Comparison of ENCODE assay signal across 22 cellular contexts in the genomic region with DNA sequence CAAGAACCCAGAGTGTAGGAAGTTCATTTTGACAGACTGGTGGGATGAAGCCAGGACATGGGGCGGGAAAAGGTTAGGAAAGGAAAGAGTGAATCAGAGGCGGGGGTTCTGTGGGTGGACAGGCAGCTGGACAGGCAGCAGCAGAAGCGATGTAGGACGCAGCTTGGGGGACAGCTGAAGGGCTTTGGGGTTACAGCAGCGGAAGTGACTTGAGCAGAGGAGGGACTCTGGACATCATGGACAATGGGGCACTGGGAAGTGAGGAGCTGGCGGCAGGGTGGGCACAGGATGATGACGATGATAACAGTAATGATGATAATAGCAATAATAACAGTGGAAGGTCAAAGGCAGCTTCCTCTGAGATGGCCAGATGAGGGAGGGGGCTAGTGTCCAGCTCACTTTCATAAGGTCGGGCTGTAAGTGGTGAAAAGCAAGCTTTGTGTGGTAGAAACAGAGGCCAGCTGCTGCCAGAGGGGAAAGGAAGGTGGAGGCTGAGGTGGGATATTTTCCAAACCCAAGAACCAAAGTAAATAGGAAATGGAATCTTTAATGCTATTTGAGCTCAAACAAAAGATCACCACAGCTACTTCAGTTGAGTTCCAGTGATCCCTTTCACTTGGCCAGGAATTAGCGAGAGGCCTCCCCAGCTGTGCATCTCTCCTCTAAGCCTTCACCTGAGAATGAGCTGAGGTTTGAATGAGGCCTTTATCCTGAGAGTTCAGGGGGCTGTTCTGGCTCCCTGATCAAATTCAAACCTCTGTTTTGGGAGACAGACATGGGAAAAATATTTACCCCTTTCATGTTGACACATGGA.
DNase-seq lines count a peak whose midpoint lies in the region; ATAC-seq, FAIRE-seq and TF ChIP-seq lines count a peak whose summit lies in the region.
"Had no signal": no experiment of that assay in that cellular context is flagged by ENCODE, and none has a peak within 500 bp of the region (broad histone marks: within the 10 kb centered on the region; RNA-seq: fewer than 3 reads in every experiment).

No MANE protein-coding gene starts in this region.

- peak; percentile 37 for DNase-seq in left cardiac atrium
- DNase-seq in left ventricle myocardium superior = no peak
- no peak for DNase-seq in GM12891 (ENCODE audit: insufficient read length, low spot score)
- DNase-seq: AML-193; CD4-positive, alpha-beta T cell; DMS53; GOT3; HCEC 1CT; MM.1S; NCI-H2029; NCI-H446; NCI-H524 treated with DMSO at 0.1 percent for 48 hours; NCI-H774; PC-9; SHP77 had no signal

- H3K36me3 Mint-ChIP-seq in nephron (ENCODE audit: low read depth) = no peaks in the 10 kb centered on the region
- H3K36me3 Mint-ChIP-seq: IgD-negative memory B cell had no signal

- no peak overlapping the region for H3K4me3 Mint-ChIP-seq in nephron
- H3K4me3 Mint-ChIP-seq: CD4-positive, alpha-beta T cell; IgD-negative memory B cell had no signal

- no peak for TF ChIP-seq CTCF in nephron (IDR thresholded peaks at IDR 0.05; ENCODE audit: unreplicated experiment in 3 of 3)

- FAIRE-seq in GM12891 (lab: Jason Lieb, UNC) = no peak
- FAIRE-seq: A549, D721Med had no signal

- H3K4me1 Mint-ChIP-seq in nephron = peaks cover 7% of the 10 kb centered on the region
- H3K4me1 Mint-ChIP-seq: IgD-negative memory B cell had no signal

- ATAC-seq in left cardiac atrium = peak in 1 of 2 donors; percentile 68
- no peak for ATAC-seq in left ventricle myocardium superior
- peak; percentile 20 for ATAC-seq in esophagus mucosa
- no peak for ATAC-seq in GM21526 (IDR thresholded peaks at IDR 0.05; ENCODE audit: low FRiP score, unreplicated experiment)
- ATAC-seq in GM18907 (IDR thresholded peaks at IDR 0.05; ENCODE audit: unreplicated experiment) = no peak
- ATAC-seq: A549 had no signal

- H3K9me3 Mint-ChIP-seq in nephron = no peaks in the 10 kb centered on the region
- H3K9me3 Mint-ChIP-seq: CD4-positive, alpha-beta T cell; IgD-negative memory B cell had no signal

- intact Hi-C loops in left cardiac atrium (cut with DNase I) (no loop called here), left ventricle myocardium superior (cut with micrococcal nuclease) (no loop called here)

- TF ChIP-seq POLR2A in GM12891 (IDR thresholded peaks at IDR 0.05; ENCODE audit: low read depth, low read length) = no peak

- peaks cover 4% of the 10 kb centered on the region for H3K27me3 Mint-ChIP-seq in nephron (ENCODE audit: low read depth)
- H3K27me3 Mint-ChIP-seq: CD4-positive, alpha-beta T cell had no signal

- peak overlapping the region in 2 of 3 experiments; percentile 48 to 71 for H3K27ac Mint-ChIP-seq in nephron
- H3K27ac Mint-ChIP-seq: CD4-positive, alpha-beta T cell; IgD-negative memory B cell had no signal

TF ChIP-seq in GM12891, 5 proteins besides CTCF, POLR2A, EP300 and RAD21:
- no peak for TF ChIP-seq TAF1 (IDR thresholded peaks at IDR 0.05; ENCODE audit: low read depth, low read length)
- no peak for TF ChIP-seq PAX5 (IDR thresholded peaks at IDR 0.05; ENCODE audit: insufficient read depth, low read length, severe bottlenecking)
- TF ChIP-seq POU2F2 (IDR thresholded peaks at IDR 0.05; ENCODE audit: low read depth, low read length) = no peak
- TF ChIP-seq POLR2AphosphoS5 (IDR thresholded peaks at IDR 0.05; ENCODE audit: low read depth, low read length) = no peak
- TF ChIP-seq SPI1 (IDR thresholded peaks at IDR 0.05; ENCODE audit: low read depth, low read length) = no peak
